1 cellular context compared by ENCODE assay signal in the genomic region with DNA sequence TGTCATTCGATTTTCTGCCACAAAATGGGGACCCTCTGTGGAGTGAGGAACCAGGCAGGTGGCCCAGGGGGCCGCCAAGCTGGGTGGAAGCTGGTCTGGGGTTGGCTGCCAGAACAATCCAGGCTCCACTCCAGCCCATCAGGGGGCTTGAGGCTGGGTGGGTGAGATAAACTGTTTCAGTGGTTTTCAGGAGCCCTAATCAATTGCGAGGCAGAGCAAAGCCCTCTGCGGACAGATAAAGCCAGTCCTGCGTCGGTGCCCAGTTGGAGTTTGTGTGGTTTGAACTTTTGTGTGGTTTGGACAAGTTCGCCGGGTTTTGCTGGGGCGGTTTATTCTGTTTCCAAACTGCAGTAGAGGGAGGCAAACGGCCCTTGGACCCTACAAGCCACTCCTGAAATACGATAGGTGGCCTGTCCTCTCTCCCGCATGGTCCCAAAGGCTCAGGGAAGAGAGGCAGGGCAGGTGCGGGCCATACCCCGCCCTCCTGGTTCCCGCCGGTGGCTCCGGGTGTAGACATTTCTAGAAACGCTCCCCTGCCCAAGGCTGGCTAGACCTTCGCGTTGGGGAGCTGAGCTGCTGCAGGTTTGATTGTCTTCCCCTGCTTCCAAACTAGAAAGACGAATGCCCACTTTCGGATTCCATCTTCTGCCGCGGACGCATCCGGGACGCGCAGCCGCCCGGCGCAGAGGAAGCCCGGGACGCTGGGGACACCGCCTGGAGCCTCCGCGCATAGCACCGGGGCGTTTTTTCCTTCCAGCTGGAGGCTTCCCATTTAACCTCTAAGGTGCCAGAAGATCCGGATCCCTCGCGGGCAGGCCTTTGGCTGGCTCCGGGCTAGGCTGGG.
TF ChIP-seq lines count a peak whose summit lies in the region.

No MANE protein-coding gene starts in this region.

TF ChIP-seq in IMR-90, 13 proteins besides CTCF, POLR2A, EP300 and RAD21:
- TF ChIP-seq MXI1 (IDR thresholded peaks at IDR 0.05; ENCODE audit: borderline replicate concordance, low read depth, low read length) (no peak), SMC3 (IDR thresholded peaks at IDR 0.05; ENCODE audit: low read depth, low read length) (peak; percentile 78), RCOR1 (IDR thresholded peaks at IDR 0.05; ENCODE audit: insufficient replicate concordance, low read length) (no peak)
